ENCODE assay signal across 7 cellular contexts in the genomic region with DNA sequence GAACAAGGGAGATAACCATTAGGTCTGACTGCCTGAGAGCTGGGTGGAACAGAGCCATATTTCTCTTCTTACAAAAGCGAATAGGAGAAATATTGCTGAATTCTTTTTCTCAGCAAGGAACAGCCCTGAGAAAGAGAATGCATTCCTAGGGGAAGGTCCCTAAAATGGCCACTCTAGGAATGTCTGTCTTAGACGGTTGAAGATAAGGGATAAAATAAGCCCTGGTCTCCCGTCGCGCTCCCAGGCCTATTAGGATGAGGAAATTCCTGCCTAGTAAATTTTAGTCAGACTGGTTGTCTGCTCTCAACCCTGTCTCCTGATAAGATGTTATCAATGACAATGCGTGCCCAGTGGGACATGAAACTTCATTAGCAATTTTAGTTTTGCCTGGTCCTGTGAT. TPM values are rescaled to one million over a fixed set of nuclear protein-coding genes. Genes with fewer than 3 reads are reported as not detected.
A peak's percentile ranks its signal among the peaks of the same experiment; 100 is the strongest.
DNase-seq lines count a peak whose midpoint lies in the region; ATAC-seq, FAIRE-seq and TF ChIP-seq lines count a peak whose summit lies in the region.
"Not testable (repeated sequence)": the region's sequence is repeated elsewhere in the genome, so short reads cannot be mapped to it uniquely, and the experiment has no call there.

No MANE protein-coding gene starts in this region.

- RAD21 ChIA-PET in GM12878 (lab: Charles Lee; ENCODE audit: unreplicated experiment) = not testable (repeated sequence)

- in situ Hi-C loops in GM12878 (cut with MboI); K562 (cut with MboI): not testable (repeated sequence)

- H3K36me3 Mint-ChIP-seq in endothelial cell (ENCODE audit: low read depth, unreplicated experiment) = peaks cover 58% of the 10 kb centered on the region

- peaks cover 31% of the 10 kb centered on the region for H3K36me3 ChIP-seq in BE2C
- not testable (repeated sequence) for H3K36me3 ChIP-seq in GM12878 (ENCODE audit: control insufficient read depth in 2 of 2, insufficient read depth in 2 of 2, low read length in 1 of 2); mesendoderm (ENCODE audit: control insufficient read depth, insufficient read depth, low read length)
- H3K36me3 ChIP-seq in K562 (ENCODE audit: control insufficient read depth, insufficient read depth, low read length) = peaks cover 24% of the 10 kb centered on the region; the same call in 1 of the 3 replicates

- not testable (repeated sequence) for H3K79me2 ChIP-seq in GM12878 (ENCODE audit: control insufficient read depth, insufficient read depth, low read length); K562 (ENCODE audit: control insufficient read depth, insufficient read depth, low read length); mesendoderm (ENCODE audit: control insufficient read depth, insufficient read depth, low read length)

- not testable (repeated sequence) for H4K20me1 ChIP-seq in GM12878 (ENCODE audit: control insufficient read depth, insufficient read depth); K562 (replicated peaks; ENCODE audit: control insufficient read depth, insufficient read depth, low read length)

- H2BK15ac ChIP-seq in mesendoderm (replicated peaks; ENCODE audit: low read depth) = not testable (repeated sequence)

- H3K9ac ChIP-seq in GM12878 (ENCODE audit: control insufficient read depth, insufficient read depth, low read length); K562 (ENCODE audit: insufficient read depth in 1 of 2, low read depth in 2 of 2, low read length in 2 of 2); mesendoderm (ENCODE audit: low read length): not testable (repeated sequence)

- not testable (repeated sequence) for H3K27me3 ChIP-seq in BE2C; GM12878 (replicated peaks in 1 of 2; ENCODE audit: control insufficient read depth in 2 of 2, insufficient read depth in 2 of 2, low read length in 1 of 2); K562 (ENCODE audit: control insufficient read depth in 2 of 2, insufficient read depth in 2 of 2, low read length in 2 of 2); mesendoderm (ENCODE audit: insufficient read depth, low read length, poor library complexity)

- not testable (repeated sequence) for ATAC-seq in GM12878, K562

- CTCF ChIA-PET in GM12878 (lab: Yijun Ruan, JAX); K562 (lab: Yijun Ruan, JAX; ENCODE audit: low intra/inter-chr PET ratio): not testable (repeated sequence)

- not testable (repeated sequence) for H3K9me3 ChIP-seq in BE2C; GM12878 (replicated peaks; ENCODE audit: control insufficient read depth, insufficient read depth, low read length); K562 (replicated peaks; ENCODE audit: control insufficient read depth, insufficient read depth, low read depth, low read length)

- H4K8ac ChIP-seq in mesendoderm (ENCODE audit: low read depth, low read length) = not testable (repeated sequence)

- FAIRE-seq in HTR-8/SVneo (lab: Jason Lieb, UNC) = peak; percentile 38
- not testable (repeated sequence) for FAIRE-seq in GM12878 (lab: Jason Lieb, UNC); K562 (lab: Jason Lieb, UNC)

- H2BK120ac ChIP-seq in mesendoderm (ENCODE audit: low read depth, low read length) = not testable (repeated sequence)

- TF ChIP-seq EP300 in GM12878 (IDR thresholded peaks at IDR 0.05; ENCODE audit: borderline replicate concordance in 1 of 2, control insufficient read depth in 1 of 2, low read depth in 2 of 2, low read length in 2 of 2); K562 (IDR thresholded peaks at IDR 0.05; ENCODE audit: low read length): not testable (repeated sequence)

- peak; percentile 12 for DNase-seq in BE2C
- not testable (repeated sequence) for DNase-seq in HTR-8/SVneo (ENCODE audit: insufficient read length, low spot score); GM12878 (ENCODE audit: low read depth, low spot score); K562 (ENCODE audit: extremely low read depth in 1 of 4, low spot score in 3 of 4); endothelial cell (ENCODE audit: low spot score)
- peak; percentile 25 for DNase-seq in SK-N-DZ (ENCODE audit: low spot score)
- DNase-seq in mesendoderm = peak; percentile 48

- TF ChIP-seq RAD21 in GM12878 (IDR thresholded peaks at IDR 0.05; ENCODE audit: insufficient read depth, low read depth, low read length); K562 (CRISPR knock-in tag; conservative IDR thresholded peaks at IDR 0.05 in 1 of 2, IDR thresholded peaks at IDR 0.05 in 1 of 2): not testable (repeated sequence)

- not testable (repeated sequence) for H3K4me1 ChIP-seq in BE2C; GM12878 (ENCODE audit: control insufficient read depth, insufficient read depth, low read length); K562 (replicated peaks in 1 of 2; ENCODE audit: control insufficient read depth in 2 of 2, insufficient read depth in 2 of 2, low read length in 2 of 2); mesendoderm (ENCODE audit: control insufficient read depth, low read depth, low read length)

- not testable (repeated sequence) for H3K27ac ChIP-seq in GM12878 (ENCODE audit: control insufficient read depth, insufficient read depth); K562 (ENCODE audit: extremely low read depth, low read depth, low read length); mesendoderm (ENCODE audit: low read depth, low read length)

- not testable (repeated sequence) for H3K9me1 ChIP-seq in K562 (ENCODE audit: control insufficient read depth, insufficient read depth, low read length)

- not testable (repeated sequence) for H3K4me3 ChIP-seq in BE2C (ENCODE audit: low read depth, low read length); GM12878; K562; mesendoderm (ENCODE audit: low read length)

- 94% methylated on average over 6 of the region's 6 CpGs for WGBS in GM12878 (ENCODE audit: insufficient coverage, insufficient replicate concordance, low lambda C conversion rate, missing lambda C conversion rate)
- WGBS in K562 (ENCODE audit: insufficient coverage, low coverage, missing lambda C conversion rate) = 89% methylated on average over 5 of the region's 6 CpGs
- no CpG with 5 or more reads among the region's 6 CpGs for WGBS in mesendoderm (ENCODE audit: extremely low coverage, insufficient coverage, low lambda C conversion rate)

- H3K18ac ChIP-seq in mesendoderm (ENCODE audit: low read length) = not testable (repeated sequence)

- H3K27me3 Mint-ChIP-seq in endothelial cell (ENCODE audit: unreplicated experiment) = not testable (repeated sequence)

- not testable (repeated sequence) for H2AFZ ChIP-seq in GM12878 (ENCODE audit: control insufficient read depth, low read depth, low read length); K562 (ENCODE audit: low read depth, low read length)

- H3K4ac ChIP-seq in mesendoderm (ENCODE audit: low read depth, low read length) = not testable (repeated sequence)

- SMC1A ChIA-PET in GM12878 (lab: Charles Lee; ENCODE audit: uncharacterized antibody, unreplicated experiment) = not testable (repeated sequence)

- H3K23ac ChIP-seq in mesendoderm (ENCODE audit: low read length) = not testable (repeated sequence)

- POLR2A ChIA-PET in GM12878 (lab: Charles Lee); K562 (lab: Yijun Ruan, JAX): not testable (repeated sequence)

- H3K79me1 ChIP-seq in mesendoderm (ENCODE audit: low read length) = not testable (repeated sequence)

- H2BK5ac ChIP-seq in mesendoderm (ENCODE audit: low read length) = not testable (repeated sequence)

- not testable (repeated sequence) for H3K4me1 Mint-ChIP-seq in endothelial cell (ENCODE audit: unreplicated experiment)

- H4K5ac ChIP-seq in mesendoderm (ENCODE audit: low read length) = not testable (repeated sequence)

- intact Hi-C loops in GM12878 (cut with micrococcal nuclease; ENCODE audit: unreplicated experiment) = not testable (repeated sequence)
- intact Hi-C loops in K562 (cut with micrococcal nuclease) = loop anchor here (10.0 kb wide), 1 partner anchor 60 kb away; no protein-coding TSS in a partner anchor

- not testable (repeated sequence) for H3K9me3 Mint-ChIP-seq in endothelial cell (ENCODE audit: unreplicated experiment)

- BruUV-seq in GM12878 (replicated peaks; lab: Mats Ljungman, UMichigan); K562 (replicated peaks; lab: Mats Ljungman, UMichigan): not testable (repeated sequence)

- H3K56ac ChIP-seq in mesendoderm (ENCODE audit: low read length) = not testable (repeated sequence)

- H2AK5ac ChIP-seq in mesendoderm (ENCODE audit: low read length) = not testable (repeated sequence)

- not testable (repeated sequence) for TF ChIP-seq POLR2A in GM12878 (IDR thresholded peaks at IDR 0.05; ENCODE audit: low read depth, low read length); K562 (conservative IDR thresholded peaks at IDR 0.05)

- H3K27ac Mint-ChIP-seq in endothelial cell (ENCODE audit: unreplicated experiment) = not testable (repeated sequence)

- peak overlapping the region; percentile 44 for H3K4me3 Mint-ChIP-seq in endothelial cell (ENCODE audit: unreplicated experiment)

- H3K4me2 ChIP-seq in GM12878 (ENCODE audit: control insufficient read depth, insufficient read depth); K562 (ENCODE audit: insufficient read depth, low read length); mesendoderm (ENCODE audit: low read length): not testable (repeated sequence)

- TF ChIP-seq CTCF in BE2C (IDR thresholded peaks at IDR 0.05; ENCODE audit: low read depth, low read length); GM12878 (IDR thresholded peaks at IDR 0.05 in 2 of 3, conservative IDR thresholded peaks at IDR 0.05 in 1 of 3; ENCODE audit: control insufficient read depth in 2 of 3, extremely low read depth in 1 of 3, insufficient read depth in 1 of 3, low read depth in 3 of 3, low read length in 3 of 3); K562 (IDR thresholded peaks at IDR 0.05 in 2 of 3, conservative IDR thresholded peaks at IDR 0.05 in 1 of 3; ENCODE audit: insufficient read depth in 2 of 3, low read depth in 1 of 3, low read length in 3 of 3); endothelial cell (IDR thresholded peaks at IDR 0.05; ENCODE audit: unreplicated experiment): not testable (repeated sequence)

RNA-seq across cellular contexts. Expression of gene TTLL5, which starts 34.0 kb away (rescaled TPM):
- polyA plus RNA-seq in BE2C (2012; ENCODE audit: insufficient read depth, insufficient read length, low read depth) = 8.7 TPM
- 12.8 and 20.9 TPM in 2 replicates for polyA plus RNA-seq in SK-N-DZ (2014; cell fraction: cytosol; rRNA removed)
- polyA plus RNA-seq in SK-N-DZ (2014; cell fraction: nucleus; rRNA removed) = 11.0 and 12.0 TPM in 2 replicates
- total RNA-seq in GM12878 (2013; cell fraction: nucleolus; rRNA removed) = 111 and 138 TPM in 2 replicates
- total RNA-seq in GM12878 (2014; rRNA removed) (12.8 and 13.4 TPM in 2 replicates), GM12878 (2014; rRNA removed; fragmentation: Illumina TruSeq; extraction: Trizol) (14.2 and 15.4 TPM in 2 replicates), GM12878 (2021) (17.4 and 21.4 TPM in 2 replicates), K562 (2014; rRNA removed) (9.0 and 10.8 TPM in 2 replicates), K562 (2014; rRNA removed; fragmentation: Illumina TruSeq; extraction: Trizol) (12.6 and 16.7 TPM in 2 replicates), K562 (2015; rRNA removed; fragmentation: Illumina TruSeq; extraction: Trizol) (16.9 and 17.0 TPM in 2 replicates), K562 (2021) (17.3 and 17.7 TPM in 2 replicates), endothelial cell (ENCODE audit: unreplicated experiment) (62.8 TPM)
- 6.0 TPM for polyA plus RNA-seq in GM12878 (2011; ENCODE audit: low read depth)
- polyA plus RNA-seq in GM12878 (2011; rRNA removed) (12.8 and 13.9 TPM in 2 replicates), GM12878 (2014; fragmentation: Illumina TruSeq; extraction: Trizol) (13.6 and 16.4 TPM in 2 replicates), GM12878 (2014; fragmentation: Nextera tagmentation; extraction: Ambion mirVana) (1 to 10 TPM; 3.2 to 5.2 TPM), GM12878 (2014; rRNA removed) (10.6 and 12.3 TPM in 2 replicates), GM12878 (2016; fragmentation: Nextera tagmentation; extraction: Ambion mirVana) (10 to 100 TPM; 20.3 to 25.9 TPM), K562 (2011; rRNA removed) (17.9 and 18.9 TPM in 2 replicates), K562 (2014; fragmentation: Illumina TruSeq; extraction: Trizol) (13.4 and 15.8 TPM in 2 replicates), K562 (2014; fragmentation: Nextera tagmentation; extraction: Ambion mirVana) (1 to 10 TPM; 4.1 to 5.4 TPM), K562 (2014; rRNA removed) (12.1 and 12.3 TPM in 2 replicates)
- polyA plus RNA-seq in GM12878 (2011; cell fraction: cytosol; rRNA removed) = 11.9 and 13.5 TPM in 2 replicates
- polyA plus RNA-seq in GM12878 (2011; cell fraction: nucleus; rRNA removed) = 13.1 and 13.2 TPM in 2 replicates
- polyA plus RNA-seq in GM12878 (2012) = 11.2 and 14.6 TPM in 2 replicates
- 35.3 and 65.5 TPM in 2 replicates for polyA minus RNA-seq in GM12878 (2011; rRNA and poly(A)+ RNA removed)
- 6.4 and 7.6 TPM in 2 replicates for polyA minus RNA-seq in GM12878 (2011; cell fraction: cytosol; rRNA and poly(A)+ RNA removed)
- 42.2 and 62.7 TPM in 2 replicates for polyA minus RNA-seq in GM12878 (2011; cell fraction: nucleus; rRNA and poly(A)+ RNA removed)
- total RNA-seq in K562 (2011; cell fraction: chromatin; rRNA removed; ENCODE audit: low replicate concordance) = 110 and 194 TPM in 2 replicates
- total RNA-seq in K562 (2011; cell fraction: nucleolus; rRNA removed) = 36.7 and 39.5 TPM in 2 replicates
- 63.6 and 87.8 TPM in 2 replicates for total RNA-seq in K562 (2011; cell fraction: nucleoplasm; rRNA removed)
- 7.4 and 10.1 TPM in 2 replicates for polyA plus RNA-seq in K562 (2011; cell fraction: cytosol; rRNA removed)
- 24.1 and 26.5 TPM in 2 replicates for polyA plus RNA-seq in K562 (2011; cell fraction: nucleus; rRNA removed)
- 10.2 and 11.5 TPM in 2 replicates for polyA plus RNA-seq in K562 (2012)
- polyA minus RNA-seq in K562 (2011; rRNA and poly(A)+ RNA removed) = 67.6 and 79.8 TPM in 2 replicates
- polyA minus RNA-seq in K562 (2011; cell fraction: cytosol; rRNA and poly(A)+ RNA removed) = 9.8 and 17.4 TPM in 2 replicates
- 38.1 and 61.6 TPM in 2 replicates for polyA minus RNA-seq in K562 (2011; cell fraction: nucleus; rRNA and poly(A)+ RNA removed)
- polyA plus RNA-seq in mesendoderm (2013, experiment 1 of 2) = 32.7 TPM
- 34.2 TPM for polyA plus RNA-seq in mesendoderm (2013, experiment 2 of 2)

RNA-seq across cellular contexts. Expression of gene ERG28, which starts 34.3 kb away (rescaled TPM):
- polyA plus RNA-seq in BE2C (2012; ENCODE audit: insufficient read depth, insufficient read length, low read depth) = 15.1 TPM
- polyA plus RNA-seq in SK-N-DZ (2014; cell fraction: cytosol; rRNA removed) = 17.3 and 20.4 TPM in 2 replicates
- polyA plus RNA-seq in SK-N-DZ (2014; cell fraction: nucleus; rRNA removed) = 8.4 and 10.8 TPM in 2 replicates
- total RNA-seq in GM12878 (2013; cell fraction: nucleolus; rRNA removed) = 10.6 and 12.6 TPM in 2 replicates
- total RNA-seq in GM12878 (2014; rRNA removed) (14.6 and 15.2 TPM in 2 replicates), GM12878 (2014; rRNA removed; fragmentation: Illumina TruSeq; extraction: Trizol) (19.1 and 21.0 TPM in 2 replicates), GM12878 (2021) (28.0 and 28.5 TPM in 2 replicates), K562 (2014; rRNA removed) (3.1 and 5.4 TPM in 2 replicates), K562 (2014; rRNA removed; fragmentation: Illumina TruSeq; extraction: Trizol) (8.0 and 8.5 TPM in 2 replicates), K562 (2015; rRNA removed; fragmentation: Illumina TruSeq; extraction: Trizol) (6.2 and 6.8 TPM in 2 replicates), K562 (2021) (11.3 and 11.4 TPM in 2 replicates), endothelial cell (ENCODE audit: unreplicated experiment) (35.0 TPM)
- polyA plus RNA-seq in GM12878 (2011; ENCODE audit: low read depth) = 22.0 TPM
- polyA plus RNA-seq in GM12878 (2011; rRNA removed) (47.8 and 48.1 TPM in 2 replicates), GM12878 (2014; fragmentation: Illumina TruSeq; extraction: Trizol) (48.0 and 59.2 TPM in 2 replicates), GM12878 (2014; fragmentation: Nextera tagmentation; extraction: Ambion mirVana) (10 to 100 TPM; 52.6 to 67.0 TPM), GM12878 (2014; rRNA removed) (33.9 and 37.0 TPM in 2 replicates), GM12878 (2016; fragmentation: Nextera tagmentation; extraction: Ambion mirVana) (10 to 100 TPM; 61.8 to 62.2 TPM), K562 (2011; rRNA removed) (34.2 and 39.2 TPM in 2 replicates), K562 (2014; fragmentation: Illumina TruSeq; extraction: Trizol) (17.2 and 21.3 TPM in 2 replicates), K562 (2014; fragmentation: Nextera tagmentation; extraction: Ambion mirVana) (10 to 100 TPM; 26.0 to 32.4 TPM), K562 (2014; rRNA removed) (14.2 and 19.3 TPM in 2 replicates)
- polyA plus RNA-seq in GM12878 (2011; cell fraction: cytosol; rRNA removed) = 41.1 and 41.2 TPM in 2 replicates
- 10.9 and 13.6 TPM in 2 replicates for polyA plus RNA-seq in GM12878 (2011; cell fraction: nucleus; rRNA removed)
- 20.1 and 25.5 TPM in 2 replicates for polyA plus RNA-seq in GM12878 (2012)
- polyA minus RNA-seq in GM12878 (2011; rRNA and poly(A)+ RNA removed) = 18.9 and 27.4 TPM in 2 replicates
- 5.7 and 6.2 TPM in 2 replicates for polyA minus RNA-seq in GM12878 (2011; cell fraction: cytosol; rRNA and poly(A)+ RNA removed)
- 7.7 and 11.6 TPM in 2 replicates for polyA minus RNA-seq in GM12878 (2011; cell fraction: nucleus; rRNA and poly(A)+ RNA removed)
- total RNA-seq in K562 (2011; cell fraction: chromatin; rRNA removed; ENCODE audit: low replicate concordance) = 12.2 and 14.7 TPM in 2 replicates
- 20.0 and 23.0 TPM in 2 replicates for total RNA-seq in K562 (2011; cell fraction: nucleolus; rRNA removed)
- 26.0 and 32.5 TPM in 2 replicates for total RNA-seq in K562 (2011; cell fraction: nucleoplasm; rRNA removed)
- 26.3 and 42.2 TPM in 2 replicates for polyA plus RNA-seq in K562 (2011; cell fraction: cytosol; rRNA removed)
- 8.5 and 14.6 TPM in 2 replicates for polyA plus RNA-seq in K562 (2011; cell fraction: nucleus; rRNA removed)
- 11.1 and 13.5 TPM in 2 replicates for polyA plus RNA-seq in K562 (2012)
- 9.5 and 11.5 TPM in 2 replicates for polyA minus RNA-seq in K562 (2011; rRNA and poly(A)+ RNA removed)
- polyA minus RNA-seq in K562 (2011; cell fraction: cytosol; rRNA and poly(A)+ RNA removed) = 4.7 and 5.0 TPM in 2 replicates
- 4.0 and 7.1 TPM in 2 replicates for polyA minus RNA-seq in K562 (2011; cell fraction: nucleus; rRNA and poly(A)+ RNA removed)
- polyA plus RNA-seq in mesendoderm (2013, experiment 1 of 2) = 75.1 TPM
- polyA plus RNA-seq in mesendoderm (2013, experiment 2 of 2) = 73.5 TPM
